2 cellular contexts compared by ENCODE assay signal in genomic region chr17:46876353-46876887, GRCh38.
TF ChIP-seq lines count a peak whose summit lies in the region.

No MANE protein-coding gene starts in this region.

TF ChIP-seq in SK-N-SH, 30 proteins besides CTCF, POLR2A, EP300 and RAD21 (continued from another document):
- TF ChIP-seq ZBTB33 (IDR thresholded peaks at IDR 0.05; ENCODE audit: borderline replicate concordance, low read depth): no peak

TF ChIP-seq in liver, 16 proteins besides CTCF, POLR2A, EP300 and RAD21 (continued from another document):
- TF ChIP-seq MAX (IDR thresholded peaks at IDR 0.05): no peak
